ENCODE assay signal across 1 cellular context in genomic region chr3:99578339-99578970, GRCh38.
TF ChIP-seq lines count a peak whose summit lies in the region.

No MANE protein-coding gene starts in this region.

TF ChIP-seq in IMR-90, 13 proteins besides CTCF, POLR2A, EP300 and RAD21:
- TF ChIP-seq RFX5 (IDR thresholded peaks at IDR 0.05; ENCODE audit: low read depth, low read length) (no peak), CEBPB (IDR thresholded peaks at IDR 0.05; ENCODE audit: low read depth, low read length) (no peak), BHLHE40 (IDR thresholded peaks at IDR 0.05; ENCODE audit: low read depth, low read length) (no peak), MXI1 (IDR thresholded peaks at IDR 0.05; ENCODE audit: borderline replicate concordance, low read depth, low read length) (no peak), USF2 (IDR thresholded peaks at IDR 0.05; ENCODE audit: low read depth, low read length) (no peak), ELK1 (IDR thresholded peaks at IDR 0.05; ENCODE audit: borderline replicate concordance, low read depth, low read length) (no peak), MAZ (IDR thresholded peaks at IDR 0.05; ENCODE audit: borderline replicate concordance, low read depth, low read length) (no peak), CHD1 (IDR thresholded peaks at IDR 0.05; ENCODE audit: low read depth, low read length) (no peak)
